In the genomic region with DNA sequence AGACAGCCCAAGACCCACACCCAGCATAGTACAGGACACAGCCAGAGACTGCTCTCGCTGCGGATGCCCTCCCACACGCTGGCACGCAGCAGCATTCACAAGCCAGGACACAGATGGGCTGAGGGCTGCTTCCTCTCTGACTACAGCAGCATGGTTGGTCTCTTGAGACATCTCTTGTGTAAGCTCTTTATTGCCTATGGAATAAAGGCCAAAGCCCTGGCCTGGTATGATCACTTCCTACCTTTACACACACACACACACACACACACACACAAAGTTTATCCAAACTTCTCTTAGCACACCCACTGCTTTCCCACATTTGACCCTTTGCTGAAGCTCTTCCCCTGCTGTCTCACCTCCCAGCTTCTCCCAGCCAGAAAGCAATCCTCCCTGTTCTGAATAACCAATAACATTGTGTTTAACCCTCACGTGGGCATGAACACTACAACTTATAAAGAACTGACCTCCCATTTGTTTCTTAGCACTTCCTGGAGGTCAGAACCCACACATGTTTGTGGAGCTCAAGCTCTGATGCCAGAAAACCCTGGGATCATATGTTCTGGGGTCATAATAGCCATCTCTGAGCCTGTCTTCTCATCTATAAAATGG, we compare ENCODE assay signal across 1 cellular context.
A peak's percentile ranks its signal among the peaks of the same experiment; 100 is the strongest.
TF ChIP-seq lines count a peak whose summit lies in the region.

No MANE protein-coding gene starts in this region.

TF ChIP-seq in K562, 482 proteins besides CTCF, POLR2A, EP300 and RAD21 (continued from another document and continues in another):
- TF ChIP-seq, protein P1, sequence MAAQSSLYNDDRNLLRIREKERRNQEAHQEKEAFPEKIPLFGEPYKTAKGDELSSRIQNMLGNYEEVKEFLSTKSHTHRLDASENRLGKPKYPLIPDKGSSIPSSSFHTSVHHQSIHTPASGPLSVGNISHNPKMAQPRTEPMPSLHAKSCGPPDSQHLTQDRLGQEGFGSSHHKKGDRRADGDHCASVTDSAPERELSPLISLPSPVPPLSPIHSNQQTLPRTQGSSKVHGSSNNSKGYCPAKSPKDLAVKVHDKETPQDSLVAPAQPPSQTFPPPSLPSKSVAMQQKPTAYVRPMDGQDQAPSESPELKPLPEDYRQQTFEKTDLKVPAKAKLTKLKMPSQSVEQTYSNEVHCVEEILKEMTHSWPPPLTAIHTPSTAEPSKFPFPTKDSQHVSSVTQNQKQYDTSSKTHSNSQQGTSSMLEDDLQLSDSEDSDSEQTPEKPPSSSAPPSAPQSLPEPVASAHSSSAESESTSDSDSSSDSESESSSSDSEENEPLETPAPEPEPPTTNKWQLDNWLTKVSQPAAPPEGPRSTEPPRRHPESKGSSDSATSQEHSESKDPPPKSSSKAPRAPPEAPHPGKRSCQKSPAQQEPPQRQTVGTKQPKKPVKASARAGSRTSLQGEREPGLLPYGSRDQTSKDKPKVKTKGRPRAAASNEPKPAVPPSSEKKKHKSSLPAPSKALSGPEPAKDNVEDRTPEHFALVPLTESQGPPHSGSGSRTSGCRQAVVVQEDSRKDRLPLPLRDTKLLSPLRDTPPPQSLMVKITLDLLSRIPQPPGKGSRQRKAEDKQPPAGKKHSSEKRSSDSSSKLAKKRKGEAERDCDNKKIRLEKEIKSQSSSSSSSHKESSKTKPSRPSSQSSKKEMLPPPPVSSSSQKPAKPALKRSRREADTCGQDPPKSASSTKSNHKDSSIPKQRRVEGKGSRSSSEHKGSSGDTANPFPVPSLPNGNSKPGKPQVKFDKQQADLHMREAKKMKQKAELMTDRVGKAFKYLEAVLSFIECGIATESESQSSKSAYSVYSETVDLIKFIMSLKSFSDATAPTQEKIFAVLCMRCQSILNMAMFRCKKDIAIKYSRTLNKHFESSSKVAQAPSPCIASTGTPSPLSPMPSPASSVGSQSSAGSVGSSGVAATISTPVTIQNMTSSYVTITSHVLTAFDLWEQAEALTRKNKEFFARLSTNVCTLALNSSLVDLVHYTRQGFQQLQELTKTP (IDR thresholded peaks at IDR 0.05; ENCODE audit: low read depth in 1 of 2, partially characterized antibody in 2 of 2) = no peak
- TF ChIP-seq TAF1 (IDR thresholded peaks at IDR 0.05; ENCODE audit: control insufficient read depth, extremely low read depth, insufficient read depth, low read length, severe bottlenecking) (peak; percentile 34), KDM1A (IDR thresholded peaks at IDR 0.05) (no peak; a peak in 1 of 4 replicates), CCNT2 (IDR thresholded peaks at IDR 0.05; ENCODE audit: borderline replicate concordance, extremely low read depth, insufficient read length, low read depth, low read length) (no peak), ZBTB40 (IDR thresholded peaks at IDR 0.05) (no peak), ZBTB40 (CRISPR knock-in tag; IDR thresholded peaks at IDR 0.05) (no peak), UBTF (IDR thresholded peaks at IDR 0.05; ENCODE audit: borderline replicate concordance in 1 of 2, low read depth in 2 of 2, low read length in 2 of 2) (no peak), BRD9 (IDR thresholded peaks at IDR 0.05; ENCODE audit: low read depth, partially characterized antibody) (no peak), RBM34 (IDR thresholded peaks at IDR 0.05; ENCODE audit: borderline replicate concordance, insufficient read depth, low read length) (no peak), SNIP1 (IDR thresholded peaks at IDR 0.05; ENCODE audit: low read depth) (no peak), POLR3A (IDR thresholded peaks at IDR 0.05; ENCODE audit: borderline replicate concordance, extremely low read depth, insufficient read depth, insufficient read length) (no peak), MCM3 (IDR thresholded peaks at IDR 0.05) (no peak), NR2C2 (CRISPR knock-in tag; IDR thresholded peaks at IDR 0.05) (0 out of 2 replicates have a peak, but pooled peaks have one; percentile 55), NR2C2 (tag; IDR thresholded peaks at IDR 0.05) (peak; percentile 66), TSC22D4 (tag; IDR thresholded peaks at IDR 0.05) (0 out of 2 replicates have a peak, but pooled peaks have one; percentile 21), ZSCAN32 (CRISPR knock-in tag; IDR thresholded peaks at IDR 0.05) (no peak), ZNF512 (tag; IDR thresholded peaks at IDR 0.05) (no peak), ZNF586 (CRISPR knock-in tag; conservative IDR thresholded peaks at IDR 0.05) (no peak), HOXB6 (CRISPR knock-in tag; IDR thresholded peaks at IDR 0.05; ENCODE audit: borderline replicate concordance) (no peak), HES1 (IDR thresholded peaks at IDR 0.05; ENCODE audit: low read depth) (no peak), ZNF431 (CRISPR knock-in tag; IDR thresholded peaks at IDR 0.05) (no peak), NFE2L1 (tag; IDR thresholded peaks at IDR 0.05; ENCODE audit: borderline replicate concordance, low read depth) (no peak), PHB (CRISPR knock-in tag; IDR thresholded peaks at IDR 0.05) (no peak), ZNF696 (CRISPR knock-in tag; conservative IDR thresholded peaks at IDR 0.05) (no peak), BRD4 (IDR thresholded peaks at IDR 0.05) (no peak), CBFA2T2 (conservative IDR thresholded peaks at IDR 0.05) (peak; percentile 66), NFATC3 (IDR thresholded peaks at IDR 0.05) (no peak)
- TF ChIP-seq, protein P2, sequence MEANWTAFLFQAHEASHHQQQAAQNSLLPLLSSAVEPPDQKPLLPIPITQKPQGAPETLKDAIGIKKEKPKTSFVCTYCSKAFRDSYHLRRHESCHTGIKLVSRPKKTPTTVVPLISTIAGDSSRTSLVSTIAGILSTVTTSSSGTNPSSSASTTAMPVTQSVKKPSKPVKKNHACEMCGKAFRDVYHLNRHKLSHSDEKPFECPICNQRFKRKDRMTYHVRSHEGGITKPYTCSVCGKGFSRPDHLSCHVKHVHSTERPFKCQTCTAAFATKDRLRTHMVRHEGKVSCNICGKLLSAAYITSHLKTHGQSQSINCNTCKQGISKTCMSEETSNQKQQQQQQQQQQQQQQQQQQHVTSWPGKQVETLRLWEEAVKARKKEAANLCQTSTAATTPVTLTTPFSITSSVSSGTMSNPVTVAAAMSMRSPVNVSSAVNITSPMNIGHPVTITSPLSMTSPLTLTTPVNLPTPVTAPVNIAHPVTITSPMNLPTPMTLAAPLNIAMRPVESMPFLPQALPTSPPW (CRISPR knock-in tag; IDR thresholded peaks at IDR 0.05) = no peak
- TF ChIP-seq, protein P3, sequence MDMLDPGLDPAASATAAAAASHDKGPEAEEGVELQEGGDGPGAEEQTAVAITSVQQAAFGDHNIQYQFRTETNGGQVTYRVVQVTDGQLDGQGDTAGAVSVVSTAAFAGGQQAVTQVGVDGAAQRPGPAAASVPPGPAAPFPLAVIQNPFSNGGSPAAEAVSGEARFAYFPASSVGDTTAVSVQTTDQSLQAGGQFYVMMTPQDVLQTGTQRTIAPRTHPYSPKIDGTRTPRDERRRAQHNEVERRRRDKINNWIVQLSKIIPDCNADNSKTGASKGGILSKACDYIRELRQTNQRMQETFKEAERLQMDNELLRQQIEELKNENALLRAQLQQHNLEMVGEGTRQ (CRISPR knock-in tag; IDR thresholded peaks at IDR 0.05) = peak; percentile 95
